Comparison of ENCODE assay signal across 8 cellular contexts in genomic region chr1:8874230-8875201, GRCh38. TPM values are rescaled to one million over a fixed set of nuclear protein-coding genes. Genes with fewer than 3 reads are reported as not detected.
A peak's percentile ranks its signal among the peaks of the same experiment; 100 is the strongest.
DNase-seq lines count a peak whose midpoint lies in the region; ATAC-seq and TF ChIP-seq lines count a peak whose summit lies in the region.

No MANE protein-coding gene starts in this region.

- H3K27ac ChIP-seq in SK-N-SH (ENCODE audit: low read depth in 2 of 2, low read length in 1 of 2) (peak overlapping the region; percentile 68 to 97), foreskin keratinocyte (peak overlapping the region; percentile 8), stomach (peak overlapping the region in 4 of 5 donors; percentile 64 to 100 (median 86))

- H3K9me3 ChIP-seq in SK-N-SH, result no peaks in the 10 kb centered on the region
- no peaks in the 10 kb centered on the region for H3K9me3 ChIP-seq in stomach

- ATAC-seq in SK-N-SH treated with all-trans-retinoic acid at 6 μM for 48 hours, result no peak
- no peak for ATAC-seq in activated CD8-positive, alpha-beta T cell treated with anti-CD3 and anti-CD28 coated beads for 36 hours
- no peak for ATAC-seq in foreskin keratinocyte
- no peak for ATAC-seq in HG02623 (IDR thresholded peaks at IDR 0.05; ENCODE audit: unreplicated experiment)

- TF ChIP-seq POLR2A in stomach (IDR thresholded peaks at IDR 0.05), result no peak

- no peaks in the 10 kb centered on the region for H3K9me2 ChIP-seq in SK-N-SH

- H3K27ac Mint-ChIP-seq in activated CD8-positive, alpha-beta T cell treated with anti-CD3 and anti-CD28 coated beads for 36 hours, result peak overlapping the region; percentile 100

- H3K27me3 ChIP-seq in SK-N-SH (ENCODE audit: insufficient read depth) (no peaks in the 10 kb centered on the region), foreskin keratinocyte (no peaks in the 10 kb centered on the region), stomach (no peaks in the 10 kb centered on the region)

- H3K4me1 ChIP-seq in SK-N-SH (ENCODE audit: control insufficient read depth in 1 of 2, insufficient read depth in 2 of 2, low read depth in 1 of 2, low read length in 1 of 2), result peaks cover 36 to 61% of the 10 kb centered on the region in 2 experiments
- H3K4me1 ChIP-seq in foreskin keratinocyte, result peaks cover 53% of the 10 kb centered on the region
- H3K4me1 ChIP-seq in stomach, result peaks cover 50 to 85% (median 63%) of the 10 kb centered on the region in 4 donors

- H3K9me3 Mint-ChIP-seq in activated CD8-positive, alpha-beta T cell treated with anti-CD3 and anti-CD28 coated beads for 36 hours, result no peaks in the 10 kb centered on the region

- TF ChIP-seq CTCF in SK-N-SH (IDR thresholded peaks at IDR 0.05) (no peak), foreskin keratinocyte (conservative IDR thresholded peaks at IDR 0.05) (no peak), stomach (IDR thresholded peaks at IDR 0.05) (no peak)
- TF ChIP-seq CTCF in activated CD8-positive, alpha-beta T cell treated with anti-CD3 and anti-CD28 coated beads for 36 hours (IDR thresholded peaks at IDR 0.05), result no peak

- peak overlapping the region; percentile 13 to 40; a peak in 2 of 4 replicates for H3K4me3 ChIP-seq in SK-N-SH (ENCODE audit: low read depth in 2 of 2, low read length in 1 of 2)
- H3K4me3 ChIP-seq in stomach, result peak overlapping the region in 2 of 4 donors; percentile 20 to 91

- H3K36me3 Mint-ChIP-seq in activated CD8-positive, alpha-beta T cell treated with anti-CD3 and anti-CD28 coated beads for 36 hours (ENCODE audit: low read depth), result peaks cover 89% of the 10 kb centered on the region

- no peaks in the 10 kb centered on the region for H3K27me3 Mint-ChIP-seq in activated CD8-positive, alpha-beta T cell treated with anti-CD3 and anti-CD28 coated beads for 36 hours

- peaks cover 77% of the 10 kb centered on the region for H3F3A ChIP-seq in SK-N-SH (replicated peaks; ENCODE audit: insufficient read depth)

- peaks cover 91% of the 10 kb centered on the region for H3K79me2 ChIP-seq in SK-N-SH (ENCODE audit: insufficient read depth)

- peak overlapping the region; percentile 100; the same call in 1 of the 2 replicates for H3K9ac ChIP-seq in SK-N-SH

- DNase-seq in SK-N-SH (no peak), foreskin keratinocyte (no peak), stomach (no peak), SKM-1 treated with dmso at 0.1 percent for 144 hours (lab: John Stamatoyannopoulos, UW; ENCODE audit: unreplicated experiment) (no peak)
- no peak for DNase-seq in activated CD8-positive, alpha-beta T cell treated with anti-CD3 and anti-CD28 coated beads for 36 hours
- DNase-seq in stimulated activated CD4-positive, alpha-beta T cell treated with anti-CD3 and anti-CD28 coated beads, Interleukin-1b, Interleukin-23, amount 100 ng/mL, for 48 hours, result no peak

- TF ChIP-seq RAD21 in SK-N-SH (IDR thresholded peaks at IDR 0.05; ENCODE audit: low read length), result no peak

- H3K4me2 ChIP-seq in SK-N-SH, result peak overlapping the region; percentile 96

- peak overlapping the region; percentile 88 for H3K4me3 Mint-ChIP-seq in activated CD8-positive, alpha-beta T cell treated with anti-CD3 and anti-CD28 coated beads for 36 hours

- H2AFZ ChIP-seq in SK-N-SH (ENCODE audit: low read depth), result no peak overlapping the region

- H3K4me1 Mint-ChIP-seq in activated CD8-positive, alpha-beta T cell treated with anti-CD3 and anti-CD28 coated beads for 36 hours (ENCODE audit: low read depth), result peaks cover 54% of the 10 kb centered on the region

- TF ChIP-seq EP300 in SK-N-SH (IDR thresholded peaks at IDR 0.05; ENCODE audit: borderline replicate concordance in 1 of 2, low read depth in 1 of 2, low read length in 1 of 2) (no peak), stomach (IDR thresholded peaks at IDR 0.05) (no peak)

- intact Hi-C loops in activated CD8-positive, alpha-beta T cell treated with anti-CD3 and anti-CD28 coated beads for 36 hours (cut with micrococcal nuclease), result loop anchor here (10.0 kb wide), 1 partner anchor 50 kb away; no protein-coding TSS in a partner anchor
- intact Hi-C loops in stomach (cut with DNase I; ENCODE audit: low total_unique reads), result no loop called here

- 65% methylated on average over 15 of the region's 15 CpGs for WGBS in SK-N-SH (ENCODE audit: low lambda C conversion rate)
- 81 to 88% (median 84%) methylated on average over 15 of the region's 15 CpGs for WGBS in stomach, 5 donors

- CTCF ChIA-PET in SK-N-SH (lab: Yijun Ruan, JAX), result interaction anchor here (0.9 to 2.3 kb wide), 8 partner anchors 10 to 314 kb away, joined by 3 to 11 read pairs (median 4); no protein-coding TSS in a partner anchor
- CTCF ChIA-PET in activated CD8-positive, alpha-beta T cell treated with anti-CD3 and anti-CD28 coated beads for 36 hours (lab: Charles Lee), result interaction anchor here (1.0 to 4.4 kb wide), 4 partner anchors 12 to 130 kb away, joined by 4 to 16 read pairs (median 11); no protein-coding TSS in a partner anchor

- peaks cover 80% of the 10 kb centered on the region for H4K20me1 ChIP-seq in SK-N-SH (ENCODE audit: insufficient read depth)

- POLR2A ChIA-PET in SK-N-SH (lab: Yijun Ruan, JAX), result interaction anchor here (0.6 kb wide), 1 partner anchor 657 kb away, joined by 3 read pairs; no protein-coding TSS in a partner anchor
- POLR2A ChIA-PET in activated CD8-positive, alpha-beta T cell treated with anti-CD3 and anti-CD28 coated beads for 36 hours (lab: Charles Lee), result interaction anchor here (0.6 to 10.9 kb wide), 19 partner anchors 8 to 230 kb away, joined by 3 to 197 read pairs (median 4); no protein-coding TSS in a partner anchor

- H3K36me3 ChIP-seq in SK-N-SH (replicated peaks in 1 of 2; ENCODE audit: control insufficient read depth in 1 of 2, insufficient read depth in 2 of 2, low read length in 1 of 2) (peaks cover 59 to 79% of the 10 kb centered on the region in 2 experiments), stomach (peaks cover 50 to 63% (median 57%) of the 10 kb centered on the region in 4 donors)

TF ChIP-seq in SK-N-SH, 30 proteins besides CTCF, POLR2A, EP300 and RAD21 (continues in another document):
- TF ChIP-seq GATA2 (CRISPR knock-in tag; IDR thresholded peaks at IDR 0.05) (no peak), NFIC (IDR thresholded peaks at IDR 0.05; ENCODE audit: borderline replicate concordance) (no peak), MEF2A (IDR thresholded peaks at IDR 0.05; ENCODE audit: borderline replicate concordance, low read depth) (no peak), ELF1 (IDR thresholded peaks at IDR 0.05) (no peak), SMC3 (IDR thresholded peaks at IDR 0.05; ENCODE audit: low read depth, low read length) (no peak), MAX (IDR thresholded peaks at IDR 0.05; ENCODE audit: low read depth) (no peak), SIN3A (IDR thresholded peaks at IDR 0.05; ENCODE audit: borderline replicate concordance, low read depth, low read length) (no peak)
- TF ChIP-seq, protein P1, sequence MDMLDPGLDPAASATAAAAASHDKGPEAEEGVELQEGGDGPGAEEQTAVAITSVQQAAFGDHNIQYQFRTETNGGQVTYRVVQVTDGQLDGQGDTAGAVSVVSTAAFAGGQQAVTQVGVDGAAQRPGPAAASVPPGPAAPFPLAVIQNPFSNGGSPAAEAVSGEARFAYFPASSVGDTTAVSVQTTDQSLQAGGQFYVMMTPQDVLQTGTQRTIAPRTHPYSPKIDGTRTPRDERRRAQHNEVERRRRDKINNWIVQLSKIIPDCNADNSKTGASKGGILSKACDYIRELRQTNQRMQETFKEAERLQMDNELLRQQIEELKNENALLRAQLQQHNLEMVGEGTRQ (IDR thresholded peaks at IDR 0.05; ENCODE audit: borderline replicate concordance, low read depth, low read length), result no peak

TF ChIP-seq in SK-N-SH treated with all-trans-retinoic acid at 6 μM for 48 hours, 23 proteins besides CTCF, POLR2A, EP300 and RAD21 (continues in another document):
- TF ChIP-seq ZFP30 (CRISPR knock-in tag; IDR thresholded peaks at IDR 0.05), result no peak
- TF ChIP-seq, protein P2, sequence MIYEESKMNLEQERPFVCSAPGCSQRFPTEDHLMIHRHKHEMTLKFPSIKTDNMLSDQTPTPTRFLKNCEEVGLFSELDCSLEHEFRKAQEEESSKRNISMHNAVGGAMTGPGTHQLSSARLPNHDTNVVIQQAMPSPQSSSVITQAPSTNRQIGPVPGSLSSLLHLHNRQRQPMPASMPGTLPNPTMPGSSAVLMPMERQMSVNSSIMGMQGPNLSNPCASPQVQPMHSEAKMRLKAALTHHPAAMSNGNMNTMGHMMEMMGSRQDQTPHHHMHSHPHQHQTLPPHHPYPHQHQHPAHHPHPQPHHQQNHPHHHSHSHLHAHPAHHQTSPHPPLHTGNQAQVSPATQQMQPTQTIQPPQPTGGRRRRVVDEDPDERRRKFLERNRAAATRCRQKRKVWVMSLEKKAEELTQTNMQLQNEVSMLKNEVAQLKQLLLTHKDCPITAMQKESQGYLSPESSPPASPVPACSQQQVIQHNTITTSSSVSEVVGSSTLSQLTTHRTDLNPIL (CRISPR knock-in tag; IDR thresholded peaks at IDR 0.05; ENCODE audit: low read depth), result no peak
- TF ChIP-seq ARNTL (CRISPR knock-in tag; IDR thresholded peaks at IDR 0.05; ENCODE audit: borderline replicate concordance, low read depth), result no peak

RNA-seq across cellular contexts. Expression of gene ENO1, which starts 4.0 kb away (rescaled TPM):
- polyA plus RNA-seq in SK-N-SH (2012; rRNA removed) (1,578 and 1,599 TPM in 2 replicates), foreskin keratinocyte (2,513 and 2,566 TPM in 2 replicates), stomach (100 to 1,000 TPM; 271 to 577 (median 338) TPM)
- polyA plus RNA-seq in SK-N-SH (2012; cell fraction: cytosol; rRNA removed), result 1,008 and 1,227 TPM in 2 replicates
- polyA plus RNA-seq in SK-N-SH (2012; cell fraction: nucleus; rRNA removed), result 1,203 and 1,510 TPM in 2 replicates
- total RNA-seq in activated CD8-positive, alpha-beta T cell treated with anti-CD3 and anti-CD28 coated beads for 36 hours, result 1,000 to 10,000 TPM; 4,199 to 4,245 TPM
- total RNA-seq in foreskin keratinocyte (2,474 and 2,598 TPM in 2 replicates), stomach (100 to 1,000 TPM; 206 to 463 (median 362) TPM)

RNA-seq across cellular contexts. Expression of gene RERE, which starts 57.1 kb away (rescaled TPM):
- 4.1 and 8.1 TPM in 2 replicates for polyA plus RNA-seq in SK-N-SH (2012; rRNA removed)
- 8.4 and 12.9 TPM in 2 replicates for polyA plus RNA-seq in SK-N-SH (2012; cell fraction: cytosol; rRNA removed)
- polyA plus RNA-seq in SK-N-SH (2012; cell fraction: nucleus; rRNA removed), result 36.4 and 41.6 TPM in 2 replicates
- 10 to 100 TPM; 45.8 to 57.1 TPM for total RNA-seq in activated CD8-positive, alpha-beta T cell treated with anti-CD3 and anti-CD28 coated beads for 36 hours
- total RNA-seq in foreskin keratinocyte, result 20.5 and 23.1 TPM in 2 replicates
- 7.6 and 9.9 TPM in 2 replicates for polyA plus RNA-seq in foreskin keratinocyte
- total RNA-seq in stomach, result 100 to 1,000 TPM in 2 of 5 donors, 10 to 100 TPM in 3; 75.0 to 198 (median 99.2) TPM
- polyA plus RNA-seq in stomach, result 10 to 100 TPM; 15.6 to 21.6 (median 18.0) TPM

Comparison
In these comparisons a context has a peak if more than half of its experiments do, and no peak if none do; other contexts are left out.
1. H3K27ac ChIP-seq: peak in every context shown above with its lines; median percentile 86 in stomach; 82 in SK-N-SH; 8 in foreskin keratinocyte.